Comparison of ENCODE assay signal across 7 cellular contexts in genomic region chr1:65958561-65959350, GRCh38.
A peak's percentile ranks its signal among the peaks of the same experiment; 100 is the strongest.
DNase-seq lines count a peak whose midpoint lies in the region; ATAC-seq, FAIRE-seq and TF ChIP-seq lines count a peak whose summit lies in the region.

No MANE protein-coding gene starts in this region.

- H2AFZ ChIP-seq in OCI-LY3 (ENCODE audit: low read depth, low read length): no peak overlapping the region
- H2AFZ ChIP-seq in HepG2 (ENCODE audit: low read length): no peak overlapping the region

- no peaks in the 10 kb centered on the region for H3K36me3 ChIP-seq in OCI-LY3 (replicated peaks; ENCODE audit: low read depth, low read length)
- no peaks in the 10 kb centered on the region for H3K36me3 ChIP-seq in HepG2 (replicated peaks in 1 of 2; ENCODE audit: control insufficient read depth in 1 of 2, insufficient read depth in 2 of 2, low read length in 2 of 2)

- H3K9me3 ChIP-seq in OCI-LY3 (ENCODE audit: insufficient read depth, low read length): no peaks in the 10 kb centered on the region
- no peaks in the 10 kb centered on the region for H3K9me3 ChIP-seq in HepG2 (ENCODE audit: low read length)

- no peak overlapping the region for H3K27ac ChIP-seq in OCI-LY3 (ENCODE audit: low read length)
- no peak overlapping the region for H3K27ac ChIP-seq in HepG2 (ENCODE audit: extremely low read length, insufficient read depth, low read length)

- POLR2A ChIA-PET in HepG2 (lab: Yijun Ruan, JAX): no interaction called here

- CTCF ChIA-PET in HepG2 (lab: Yijun Ruan, JAX; ENCODE audit: low intra/inter-chr PET ratio, low total read pairs): interaction anchor here (1.2 to 2.7 kb wide), 4 partner anchors 283 to 767 kb away, joined by 4 to 89 read pairs (median 10); no protein-coding TSS in a partner anchor

- H3K9ac ChIP-seq in OCI-LY3 (ENCODE audit: low read length) (no peak overlapping the region), HepG2 (ENCODE audit: insufficient read depth, low read depth, low read length) (no peak overlapping the region)

- H3K4me3 ChIP-seq in OCI-LY3 (ENCODE audit: low read length) (no peak overlapping the region), HepG2 (replicated peaks in 1 of 3; ENCODE audit: insufficient read depth in 1 of 3, low read depth in 2 of 3, low read length in 3 of 3) (no peak overlapping the region)

- no TSS peak for BruUV-seq in HepG2 (replicated peaks; lab: Mats Ljungman, UMichigan)

- intact Hi-C loops in HepG2 (cut with micrococcal nuclease; ENCODE audit: unreplicated experiment): loop anchor here (1.0 kb wide), 2 partner anchors 284 to 488 kb away; no protein-coding TSS in a partner anchor

- TF ChIP-seq CTCF in OCI-LY3 (IDR thresholded peaks at IDR 0.05; ENCODE audit: low read depth, low read length) (peak; percentile 61), HepG2 (CRISPR knock-in tag; IDR thresholded peaks at IDR 0.05) (peak; percentile 73)

- H3K4me1 ChIP-seq in OCI-LY3 (ENCODE audit: low read length) (peaks cover 14% of the 10 kb centered on the region), HepG2 (ENCODE audit: insufficient read depth, low read length) (no peaks in the 10 kb centered on the region)

- TF ChIP-seq EP300 in HepG2 (IDR thresholded peaks at IDR 0.05; ENCODE audit: low read depth in 2 of 2, low read length in 2 of 2): no peak
- TF ChIP-seq EP300 in HepG2 (CRISPR knock-in tag; IDR thresholded peaks at IDR 0.05; ENCODE audit: borderline replicate concordance): no peak

- no peaks in the 10 kb centered on the region for H3K79me2 ChIP-seq in OCI-LY3 (ENCODE audit: low read length)
- no peaks in the 10 kb centered on the region for H3K79me2 ChIP-seq in HepG2 (ENCODE audit: insufficient read depth, low read length)

- DNase-seq in DMS153 treated with DMSO at 0.1 percent for 48 hours (lab: John Stamatoyannopoulos, UW; ENCODE audit: unreplicated experiment) (peak; percentile 53), HS-27A (ENCODE audit: low read depth) (peak; percentile 42), HepG2 (ENCODE audit: low spot score) (peak; percentile 16), urothelium cell line (ENCODE audit: low spot score) (peak; percentile 31)
- peak; percentile 49 for DNase-seq in central memory CD4-positive, alpha-beta T cell

- H4K20me1 ChIP-seq in OCI-LY3 (ENCODE audit: insufficient read depth, low read length) (no peaks in the 10 kb centered on the region), HepG2 (ENCODE audit: insufficient read depth, low read length) (no peaks in the 10 kb centered on the region)

- 18% methylated on average over 12 of the region's 12 CpGs for WGBS in HepG2 (ENCODE audit: low lambda C conversion rate)

- ATAC-seq in GM18870 (IDR thresholded peaks at IDR 0.05; ENCODE audit: unreplicated experiment) (peak; percentile 68), HepG2 (peak; percentile 67)

- no peak overlapping the region; the same call in 1 of the 2 replicates for H3K4me2 ChIP-seq in OCI-LY3 (ENCODE audit: low read length)
- H3K4me2 ChIP-seq in HepG2 (ENCODE audit: low read depth, low read length): no peak overlapping the region

- peak; percentile 65 for FAIRE-seq in HepG2 (lab: Jason Lieb, UNC)
- no peak for FAIRE-seq in urothelium cell line (lab: Jason Lieb, UNC)

- H3K27me3 ChIP-seq in OCI-LY3 (ENCODE audit: low read depth, low read length) (no peaks in the 10 kb centered on the region), HepG2 (ENCODE audit: control insufficient read depth in 1 of 2, insufficient read depth in 2 of 2, low read length in 2 of 2) (no peaks in the 10 kb centered on the region; a peak in 1 of 5 replicates)

- TF ChIP-seq RAD21 in HepG2 (CRISPR knock-in tag; IDR thresholded peaks at IDR 0.05): peak; percentile 47; the same call in 1 of the 2 replicates

- no peak for TF ChIP-seq POLR2A in HepG2 (IDR thresholded peaks at IDR 0.05; ENCODE audit: insufficient read depth in 1 of 2, low read depth in 2 of 2, low read length in 2 of 2)

- in situ Hi-C loops in HepG2 (cut with HindIII; ENCODE audit: extremely low pct_ligation_motif_present, low pct_unique_long_range_greater_than_20kb): loop anchor here (25.0 kb wide), 2 partner anchors 504 to 779 kb away; no protein-coding TSS in a partner anchor

TF ChIP-seq in HepG2, 621 proteins besides CTCF, POLR2A, EP300 and RAD21:
- TF ChIP-seq STAG1 (CRISPR knock-in tag; IDR thresholded peaks at IDR 0.05): peak; percentile 86
- no peak for TF ChIP-seq UBTF (CRISPR knock-in tag; IDR thresholded peaks at IDR 0.05)
- TF ChIP-seq ZNF317 (CRISPR knock-in tag; IDR thresholded peaks at IDR 0.05): no peak
- no peak for TF ChIP-seq SNAPC2 (CRISPR knock-in tag; IDR thresholded peaks at IDR 0.05)
- TF ChIP-seq SMC3 (IDR thresholded peaks at IDR 0.05; ENCODE audit: low read length): peak; percentile 74
